Comparison of ENCODE assay signal across 22 cellular contexts in genomic region chr10:110900983-110901382, GRCh38.
"Had no signal": no experiment of that assay in that cellular context is flagged by ENCODE, and none has a peak within 500 bp of the region (broad histone marks: within the 10 kb centered on the region; RNA-seq: fewer than 3 reads in every experiment).

No MANE protein-coding gene starts in this region.

- DNase-seq: activated CD4-positive, alpha-beta memory T cell treated with anti-CD3 and anti-CD28 coated beads, Interleukin-2, amount 10 ng/mL, durations not matched to agents 7 days and 5 days; activated CD4-positive, alpha-beta T cell treated with anti-CD3 and anti-CD28 coated beads for 48 hours; activated CD4-positive, CD25-positive, alpha-beta regulatory T cell; activated gamma-delta T cell treated with Interleukin-2 at 50 U/mL for 16 hours; cortex of kidney; heart left ventricle; kidney; left ventricle myocardium inferior; mammary epithelial cell; midbrain; posterior cingulate gyrus; spleen; stimulated activated CD4-positive, alpha-beta T cell treated with anti-CD3 and anti-CD28 coated beads, Interleukin-4, amount 100 ng/mL, for 4 hours; stimulated activated naive B cell treated with anti-CD40 and anti-IgM and Interleukin-4, amounts not matched to agents 10 μg/mL and 1 μg/mL and 100 μg/mL, for 72 hours; T-cell; T1000; thyroid gland had no signal

- H3K9me3 Mint-ChIP-seq: activated CD4-positive, alpha-beta memory T cell treated with anti-CD3 and anti-CD28 coated beads, Interleukin-2, amount 10 ng/mL, durations not matched to agents 7 days and 5 days; activated naive CD4-positive, alpha-beta T cell treated with anti-CD3 and anti-CD28 coated beads, Interleukin-2, amount 50 U/mL, for 72 hours; brain; nephron; stimulated activated naive B cell treated with anti-CD40 and anti-IgM and Interleukin-4, amounts not matched to agents 10 μg/mL and 1 μg/mL and 100 μg/mL, for 72 hours; T-cell had no signal

- H3K27ac ChIP-seq: gastroesophageal sphincter, left ventricle myocardium inferior, spleen, thyroid gland had no signal

- H3K4me3 Mint-ChIP-seq: activated CD4-positive, alpha-beta memory T cell treated with anti-CD3 and anti-CD28 coated beads, Interleukin-2, amount 10 ng/mL, durations not matched to agents 7 days and 5 days; brain; nephron; stimulated activated naive B cell treated with anti-CD40 and anti-IgM and Interleukin-4, amounts not matched to agents 10 μg/mL and 1 μg/mL and 100 μg/mL, for 72 hours; T-cell had no signal

- ATAC-seq: esophagus mucosa; gastroesophageal sphincter; heart left ventricle; stimulated activated naive B cell treated with anti-CD40 and anti-IgM and Interleukin-4, amounts not matched to agents 10 μg/mL and 1 μg/mL and 100 μg/mL, for 72 hours had no signal

- H3K27ac Mint-ChIP-seq: activated CD4-positive, alpha-beta memory T cell treated with anti-CD3 and anti-CD28 coated beads, Interleukin-2, amount 10 ng/mL, durations not matched to agents 7 days and 5 days; nephron; stimulated activated naive B cell treated with anti-CD40 and anti-IgM and Interleukin-4, amounts not matched to agents 10 μg/mL and 1 μg/mL and 100 μg/mL, for 72 hours had no signal

- H3K27me3 Mint-ChIP-seq: activated CD4-positive, alpha-beta memory T cell treated with anti-CD3 and anti-CD28 coated beads, Interleukin-2, amount 10 ng/mL, durations not matched to agents 7 days and 5 days; brain; stimulated activated naive B cell treated with anti-CD40 and anti-IgM and Interleukin-4, amounts not matched to agents 10 μg/mL and 1 μg/mL and 100 μg/mL, for 72 hours; T-cell had no signal

- H3K4me3 ChIP-seq: gastroesophageal sphincter, heart left ventricle, left ventricle myocardium inferior, spleen, thyroid gland had no signal

- H3K9me3 ChIP-seq: gastroesophageal sphincter, heart left ventricle, left ventricle myocardium inferior, spleen, thyroid gland had no signal

- H3K27me3 ChIP-seq: gastroesophageal sphincter, heart left ventricle, spleen, thyroid gland had no signal

- H3K4me1 Mint-ChIP-seq: nephron had no signal
